Comparison of ENCODE assay signal across 9 cellular contexts in genomic region chr15:41283653-41284424, GRCh38. TPM values are rescaled to one million over a fixed set of nuclear protein-coding genes. Genes with fewer than 3 reads are reported as not detected.
DNase-seq lines count a peak whose midpoint lies in the region; ATAC-seq and TF ChIP-seq lines count a peak whose summit lies in the region.
"Had no signal": no experiment of that assay in that cellular context is flagged by ENCODE, and none has a peak within 500 bp of the region (broad histone marks: within the 10 kb centered on the region; RNA-seq: fewer than 3 reads in every experiment).

No MANE protein-coding gene starts in this region.

- 0 to 1% (median 0%) methylated on average over 38 to 60 of the region's 60 CpGs for WGBS in spleen, 5 donors

- peak overlapping the region; percentile 75 to 99 (median 88) for H3K4me3 ChIP-seq in spleen

- no peaks in the 10 kb centered on the region for H3K9me3 ChIP-seq in spleen

- intact Hi-C loops in spleen (cut with DNase I; ENCODE audit: low total_unique reads), result no loop called here

- H3K4me1 Mint-ChIP-seq in central memory CD8-positive, alpha-beta T cell, result peaks cover 41% of the 10 kb centered on the region

- no peak for TF ChIP-seq CTCF in AG09319 (IDR thresholded peaks at IDR 0.05; ENCODE audit: low read depth, low read length)
- peak in 2 of 11 experiments; percentile 9 to 14 for TF ChIP-seq CTCF in spleen (IDR thresholded peaks at IDR 0.05 in 8 of 11, conservative IDR thresholded peaks at IDR 0.05 in 3 of 11)

- H3K4me3 Mint-ChIP-seq in central memory CD8-positive, alpha-beta T cell, result peak overlapping the region; percentile 96

- no peaks in the 10 kb centered on the region for H3K27me3 Mint-ChIP-seq in central memory CD8-positive, alpha-beta T cell

- H3K9me3 Mint-ChIP-seq in central memory CD8-positive, alpha-beta T cell, result no peaks in the 10 kb centered on the region

- peak; percentile 99 for DNase-seq in AG09319 (ENCODE audit: extremely low read depth, low read depth)
- DNase-seq in NCI-H345 (lab: John Stamatoyannopoulos, UW), result peak; percentile 97
- peak; percentile 91 to 95 (median 94) for DNase-seq in activated CD4-positive, CD25-positive, alpha-beta regulatory T cell (lab: John Stamatoyannopoulos, UW)
- peak; percentile 94 to 96 for DNase-seq in central memory CD8-positive, alpha-beta T cell (ENCODE audit: low spot score in 2 of 2)
- peak; percentile 99 for DNase-seq in iris pigment epithelial cell (ENCODE audit: low read depth)
- DNase-seq in spleen, result peak; percentile 98

- peak; percentile 95 for ATAC-seq in GM19025 (IDR thresholded peaks at IDR 0.05; ENCODE audit: low read depth, unreplicated experiment)
- peak; percentile 96 for ATAC-seq in HG03280 (IDR thresholded peaks at IDR 0.05; ENCODE audit: unreplicated experiment)
- peak; percentile 94 for ATAC-seq in central memory CD8-positive, alpha-beta T cell (replicated peaks; ENCODE audit: extremely low read depth, poor library complexity, severe bottlenecking)

- H3K4me1 ChIP-seq in spleen, result peaks cover 14 to 53% (median 47%) of the 10 kb centered on the region in 6 donors

- H3K36me3 Mint-ChIP-seq in central memory CD8-positive, alpha-beta T cell (ENCODE audit: insufficient read depth), result peaks cover 58% of the 10 kb centered on the region

- H3K27ac ChIP-seq in spleen, result peak overlapping the region; percentile 81 to 96 (median 94)

- no peaks in the 10 kb centered on the region for H3K27me3 ChIP-seq in spleen (replicated peaks in 1 of 7)

- TF ChIP-seq POLR2A in spleen (IDR thresholded peaks at IDR 0.05), result peak; percentile 33 to 62 (median 35)

- peaks cover 7 to 61% (median 37%) of the 10 kb centered on the region in 6 donors for H3K36me3 ChIP-seq in spleen

- H3K27ac Mint-ChIP-seq in central memory CD8-positive, alpha-beta T cell (ENCODE audit: low read depth), result peak overlapping the region; percentile 99

RNA-seq across cellular contexts. Expression of gene OIP5, which starts 48.6 kb away (rescaled TPM):
- total RNA-seq in spleen, result 1 to 10 TPM in 6 of 7 donors, not detected in 1; 1.1 to 6.0 (median 2.1) TPM
- 1 to 10 TPM; 1.2 to 3.9 (median 2.3) TPM for polyA plus RNA-seq in spleen

RNA-seq across cellular contexts. Expression of gene NUSAP1, which starts 48.8 kb away (rescaled TPM):
- 10 to 100 TPM in 5 of 7 donors, 1 to 10 TPM in 2; 4.7 to 47.5 (median 18.7) TPM for total RNA-seq in spleen
- polyA plus RNA-seq in spleen, result 10 to 100 TPM in 1 of 3 donors, 1 to 10 TPM in 2; 4.0 to 17.1 (median 6.8) TPM

RNA-seq across cellular contexts. Expression of gene CHP1, which starts 52.8 kb away (rescaled TPM):
- 100 to 1,000 TPM in 2 of 7 donors, 10 to 100 TPM in 5; 52.2 to 127 (median 60.0) TPM for total RNA-seq in spleen
- 10 to 100 TPM; 12.7 to 19.9 (median 14.5) TPM for polyA plus RNA-seq in spleen

RNA-seq across cellular contexts. Expression of gene EXD1, which starts 53.3 kb away (rescaled TPM):
- total RNA-seq in spleen, result not detected
- not detected for polyA plus RNA-seq in spleen
- total RNA-seq: T-helper 2 cell treated with Interferon-gamma antibody and Interleukin-4, amounts not matched to agents 100 ng/mL and 5 ng/mL, for 36 hours had no signal

Comparison
In these comparisons a context has a peak if more than half of its experiments do, and no peak if none do; other contexts are left out.
1. Peak in every context shown above with its lines: DNase-seq, ATAC-seq, H3K4me3 ChIP-seq and H3K27ac ChIP-seq.